1 cellular context compared by ENCODE assay signal in the genomic region with DNA sequence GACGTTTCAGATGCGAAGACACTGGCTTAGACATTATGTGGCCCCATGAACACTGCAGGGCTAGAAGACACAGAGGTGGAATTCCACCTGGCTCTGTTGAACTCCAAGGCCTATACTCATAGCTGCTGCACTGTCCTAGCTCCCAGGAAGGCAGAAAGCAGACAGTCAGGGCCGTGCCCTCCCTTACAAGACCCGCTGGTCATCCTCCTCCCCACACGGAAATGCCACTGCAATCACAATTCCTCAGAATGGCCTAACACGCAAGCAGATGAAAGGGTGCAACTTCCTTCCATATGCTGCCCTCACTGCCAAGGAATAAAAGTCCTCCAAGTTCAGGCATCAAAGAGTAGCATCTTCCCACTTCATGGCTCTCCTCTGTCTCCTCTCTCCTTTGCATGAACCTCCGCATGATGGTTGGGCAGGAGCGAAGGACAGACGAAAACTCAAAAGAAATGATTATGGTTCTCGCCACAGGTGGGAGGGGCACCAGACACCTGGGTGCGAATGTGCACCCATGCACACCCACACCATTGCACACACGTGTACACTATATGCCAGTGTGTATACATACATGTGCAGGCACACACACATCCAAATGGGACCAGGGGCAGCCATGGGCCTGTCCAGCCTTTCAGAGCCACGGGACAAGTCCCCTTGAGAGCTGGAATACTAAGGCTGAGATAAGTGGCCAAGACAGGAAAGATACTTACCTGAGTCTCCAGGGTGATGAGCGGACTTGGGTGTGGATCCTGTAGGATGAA.
TF ChIP-seq lines count a peak whose summit lies in the region.

No MANE protein-coding gene starts in this region.

TF ChIP-seq in HepG2, 621 proteins besides CTCF, POLR2A, EP300 and RAD21:
- TF ChIP-seq, protein P1, sequence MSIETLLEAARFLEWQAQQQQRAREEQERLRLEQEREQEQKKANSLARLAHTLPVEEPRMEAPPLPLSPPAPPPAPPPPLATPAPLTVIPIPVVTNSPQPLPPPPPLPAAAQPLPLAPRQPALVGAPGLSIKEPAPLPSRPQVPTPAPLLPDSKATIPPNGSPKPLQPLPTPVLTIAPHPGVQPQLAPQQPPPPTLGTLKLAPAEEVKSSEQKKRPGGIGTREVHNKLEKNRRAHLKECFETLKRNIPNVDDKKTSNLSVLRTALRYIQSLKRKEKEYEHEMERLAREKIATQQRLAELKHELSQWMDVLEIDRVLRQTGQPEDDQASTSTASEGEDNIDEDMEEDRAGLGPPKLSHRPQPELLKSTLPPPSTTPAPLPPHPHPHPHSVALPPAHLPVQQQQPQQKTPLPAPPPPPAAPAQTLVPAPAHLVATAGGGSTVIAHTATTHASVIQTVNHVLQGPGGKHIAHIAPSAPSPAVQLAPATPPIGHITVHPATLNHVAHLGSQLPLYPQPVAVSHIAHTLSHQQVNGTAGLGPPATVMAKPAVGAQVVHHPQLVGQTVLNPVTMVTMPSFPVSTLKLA (IDR thresholded peaks at IDR 0.05): peak; percentile 70
- TF ChIP-seq, protein P2, sequence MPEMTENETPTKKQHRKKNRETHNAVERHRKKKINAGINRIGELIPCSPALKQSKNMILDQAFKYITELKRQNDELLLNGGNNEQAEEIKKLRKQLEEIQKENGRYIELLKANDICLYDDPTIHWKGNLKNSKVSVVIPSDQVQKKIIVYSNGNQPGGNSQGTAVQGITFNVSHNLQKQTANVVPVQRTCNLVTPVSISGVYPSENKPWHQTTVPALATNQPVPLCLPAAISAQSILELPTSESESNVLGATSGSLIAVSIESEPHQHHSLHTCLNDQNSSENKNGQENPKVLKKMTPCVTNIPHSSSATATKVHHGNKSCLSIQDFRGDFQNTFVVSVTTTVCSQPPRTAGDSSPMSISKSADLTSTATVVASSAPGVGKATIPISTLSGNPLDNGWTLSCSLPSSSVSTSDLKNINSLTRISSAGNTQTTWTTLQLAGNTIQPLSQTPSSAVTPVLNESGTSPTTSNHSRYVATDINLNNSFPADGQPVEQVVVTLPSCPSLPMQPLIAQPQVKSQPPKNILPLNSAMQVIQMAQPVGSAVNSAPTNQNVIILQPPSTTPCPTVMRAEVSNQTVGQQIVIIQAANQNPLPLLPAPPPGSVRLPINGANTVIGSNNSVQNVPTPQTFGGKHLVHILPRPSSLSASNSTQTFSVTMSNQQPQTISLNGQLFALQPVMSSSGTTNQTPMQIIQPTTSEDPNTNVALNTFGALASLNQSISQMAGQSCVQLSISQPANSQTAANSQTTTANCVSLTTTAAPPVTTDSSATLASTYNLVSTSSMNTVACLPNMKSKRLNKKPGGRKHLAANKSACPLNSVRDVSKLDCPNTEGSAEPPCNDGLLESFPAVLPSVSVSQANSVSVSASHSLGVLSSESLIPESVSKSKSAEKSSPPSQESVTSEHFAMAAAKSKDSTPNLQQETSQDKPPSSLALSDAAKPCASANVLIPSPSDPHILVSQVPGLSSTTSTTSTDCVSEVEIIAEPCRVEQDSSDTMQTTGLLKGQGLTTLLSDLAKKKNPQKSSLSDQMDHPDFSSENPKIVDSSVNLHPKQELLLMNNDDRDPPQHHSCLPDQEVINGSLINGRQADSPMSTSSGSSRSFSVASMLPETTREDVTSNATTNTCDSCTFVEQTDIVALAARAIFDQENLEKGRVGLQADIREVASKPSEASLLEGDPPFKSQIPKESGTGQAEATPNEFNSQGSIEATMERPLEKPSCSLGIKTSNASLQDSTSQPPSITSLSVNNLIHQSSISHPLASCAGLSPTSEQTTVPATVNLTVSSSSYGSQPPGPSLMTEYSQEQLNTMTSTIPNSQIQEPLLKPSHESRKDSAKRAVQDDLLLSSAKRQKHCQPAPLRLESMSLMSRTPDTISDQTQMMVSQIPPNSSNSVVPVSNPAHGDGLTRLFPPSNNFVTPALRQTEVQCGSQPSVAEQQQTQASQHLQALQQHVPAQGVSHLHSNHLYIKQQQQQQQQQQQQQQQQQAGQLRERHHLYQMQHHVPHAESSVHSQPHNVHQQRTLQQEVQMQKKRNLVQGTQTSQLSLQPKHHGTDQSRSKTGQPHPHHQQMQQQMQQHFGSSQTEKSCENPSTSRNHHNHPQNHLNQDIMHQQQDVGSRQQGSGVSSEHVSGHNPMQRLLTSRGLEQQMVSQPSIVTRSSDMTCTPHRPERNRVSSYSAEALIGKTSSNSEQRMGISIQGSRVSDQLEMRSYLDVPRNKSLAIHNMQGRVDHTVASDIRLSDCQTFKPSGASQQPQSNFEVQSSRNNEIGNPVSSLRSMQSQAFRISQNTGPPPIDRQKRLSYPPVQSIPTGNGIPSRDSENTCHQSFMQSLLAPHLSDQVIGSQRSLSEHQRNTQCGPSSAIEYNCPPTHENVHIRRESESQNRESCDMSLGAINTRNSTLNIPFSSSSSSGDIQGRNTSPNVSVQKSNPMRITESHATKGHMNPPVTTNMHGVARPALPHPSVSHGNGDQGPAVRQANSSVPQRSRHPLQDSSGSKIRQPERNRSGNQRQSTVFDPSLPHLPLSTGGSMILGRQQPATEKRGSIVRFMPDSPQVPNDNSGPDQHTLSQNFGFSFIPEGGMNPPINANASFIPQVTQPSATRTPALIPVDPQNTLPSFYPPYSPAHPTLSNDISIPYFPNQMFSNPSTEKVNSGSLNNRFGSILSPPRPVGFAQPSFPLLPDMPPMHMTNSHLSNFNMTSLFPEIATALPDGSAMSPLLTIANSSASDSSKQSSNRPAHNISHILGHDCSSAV (CRISPR knock-in tag; IDR thresholded peaks at IDR 0.05; ENCODE audit: borderline replicate concordance): no peak
- TF ChIP-seq HNF4A (CRISPR knock-in tag; IDR thresholded peaks at IDR 0.05): no peak
